Comparison of ENCODE assay signal across 8 cellular contexts in genomic region chr6:25053875-25054371, GRCh38.
DNase-seq lines count a peak whose midpoint lies in the region; ATAC-seq, FAIRE-seq and TF ChIP-seq lines count a peak whose summit lies in the region.

No MANE protein-coding gene starts in this region.

- H3K4me1 ChIP-seq in heart right ventricle: peaks cover 0 to 73% (median 4%) of the 10 kb centered on the region in 9 donors
- H3K4me1 ChIP-seq in right atrium auricular region: no peaks in the 10 kb centered on the region
- H3K4me1 ChIP-seq in PC-3 (ENCODE audit: insufficient read depth, low read length): peaks cover 24% of the 10 kb centered on the region
- no peaks in the 10 kb centered on the region for H3K4me1 ChIP-seq in small intestine (ENCODE audit: control insufficient read depth in 2 of 2, insufficient read depth in 1 of 2, low read depth in 1 of 2, low read length in 1 of 2)
- H3K4me1 ChIP-seq in gastrocnemius medialis: no peaks in the 10 kb centered on the region

- H3K36me3 ChIP-seq in heart right ventricle: no peaks in the 10 kb centered on the region
- H3K36me3 ChIP-seq in right atrium auricular region: no peaks in the 10 kb centered on the region
- no peaks in the 10 kb centered on the region for H3K36me3 ChIP-seq in PC-3 (ENCODE audit: low read depth, low read length)
- no peaks in the 10 kb centered on the region for H3K36me3 ChIP-seq in small intestine (ENCODE audit: control insufficient read depth in 2 of 2, insufficient read depth in 2 of 2, low read length in 2 of 2)
- no peaks in the 10 kb centered on the region for H3K36me3 ChIP-seq in gastrocnemius medialis

- POLR2A ChIA-PET in PC-3 (lab: Charles Lee; ENCODE audit: unreplicated experiment): no interaction called here

- no peaks in the 10 kb centered on the region for H3F3A ChIP-seq in PC-3 (ENCODE audit: low read length, unreplicated experiment)

- H3K9me2 ChIP-seq in PC-3 (replicated peaks; ENCODE audit: low read length): no peaks in the 10 kb centered on the region

- no peak for DNase-seq in heart right ventricle
- DNase-seq in right atrium auricular region (ENCODE audit: low spot score): no peak
- peak; percentile 33 for DNase-seq in PC-3
- DNase-seq in left cardiac atrium: no peak
- no peak for DNase-seq in small intestine
- no peak for DNase-seq in NCI-H2081 (lab: John Stamatoyannopoulos, UW)
- no peak for DNase-seq in gastrocnemius medialis

- in situ Hi-C loops in gastrocnemius medialis (cut with MboI; ENCODE audit: low sequenced_read_pairs in 4 of 4): loop anchor here in 1 of 4 donors (25.0 kb wide), 1 partner anchor 467 kb away; no protein-coding TSS in a partner anchor

- intact Hi-C loops in heart right ventricle (cut with DNase I): no loop called here
- intact Hi-C loops in PC-3 (cut with micrococcal nuclease): no loop called here
- intact Hi-C loops in left cardiac atrium (cut with DNase I): no loop called here
- intact Hi-C loops in gastrocnemius medialis (cut with DNase I; ENCODE audit: low total_unique reads): no loop called here

- H3K27ac ChIP-seq in heart right ventricle: peak overlapping the region in 3 of 10 donors; percentile 5 to 59 (median 22)
- H3K27ac ChIP-seq in right atrium auricular region: peak overlapping the region in 1 of 2 donors; percentile 6
- H3K27ac ChIP-seq in PC-3 (ENCODE audit: low read length): peak overlapping the region; percentile 39; the same call in 1 of the 2 replicates
- no peak overlapping the region for H3K27ac ChIP-seq in small intestine (ENCODE audit: low read depth in 1 of 2, low read length in 1 of 2)
- H3K27ac ChIP-seq in gastrocnemius medialis: no peak overlapping the region

- H4K20me1 ChIP-seq in PC-3 (ENCODE audit: low read length): no peaks in the 10 kb centered on the region

- CTCF ChIA-PET in PC-3 (lab: Charles Lee): no interaction called here

- no TSS peak for BruUV-seq in PC-3 (replicated peaks; lab: Mats Ljungman, UMichigan)

- no peak overlapping the region for H3K9ac ChIP-seq in PC-3 (ENCODE audit: low read length)

- H3K4me3 ChIP-seq in heart right ventricle (no peak overlapping the region), right atrium auricular region (no peak overlapping the region), PC-3 (ENCODE audit: low read length) (no peak overlapping the region), small intestine (ENCODE audit: low read depth in 1 of 2, low read length in 2 of 2) (no peak overlapping the region), gastrocnemius medialis (no peak overlapping the region)

- H3K27me3 ChIP-seq in heart right ventricle (no peaks in the 10 kb centered on the region), right atrium auricular region (no peaks in the 10 kb centered on the region), PC-3 (ENCODE audit: low read length) (no peaks in the 10 kb centered on the region), small intestine (ENCODE audit: control insufficient read depth in 2 of 2, insufficient read depth in 2 of 2, low read length in 2 of 2) (no peaks in the 10 kb centered on the region), gastrocnemius medialis (no peaks in the 10 kb centered on the region)

- TF ChIP-seq POLR2A in gastrocnemius medialis (IDR thresholded peaks at IDR 0.05): no peak

- peak overlapping the region; percentile 21; the same call in 1 of the 2 replicates for H2AFZ ChIP-seq in PC-3 (ENCODE audit: low read length)

- H3K4me2 ChIP-seq in PC-3 (ENCODE audit: low read length): 0 out of 2 replicates have a peak overlapping the region, but pooled peaks have one; percentile 21

- WGBS in heart right ventricle, 2 donors: 42 to 56% methylated on average over 2 of the region's 2 CpGs
- 60 to 63% (median 61%) methylated on average over 2 of the region's 2 CpGs for WGBS in small intestine, 3 donors

- ATAC-seq in heart right ventricle: peak; percentile 33 to 73 (median 49)
- ATAC-seq in HG02870 (IDR thresholded peaks at IDR 0.05; ENCODE audit: unreplicated experiment): peak; percentile 74
- no peak for ATAC-seq in PC-3
- peak; percentile 67 to 73 for ATAC-seq in left cardiac atrium
- ATAC-seq in gastrocnemius medialis: no peak

- no peak for FAIRE-seq in small intestine (lab: Jason Lieb, UNC)

- no peak for TF ChIP-seq CTCF in heart right ventricle (IDR thresholded peaks at IDR 0.05)
- TF ChIP-seq CTCF in right atrium auricular region (IDR thresholded peaks at IDR 0.05): no peak
- TF ChIP-seq CTCF in PC-3 (conservative IDR thresholded peaks at IDR 0.05; ENCODE audit: low read depth, low read length): no peak
- no peak for TF ChIP-seq CTCF in gastrocnemius medialis (IDR thresholded peaks at IDR 0.05 in 4 of 5, conservative IDR thresholded peaks at IDR 0.05 in 1 of 5)

- H3K9me3 ChIP-seq in heart right ventricle (peaks cover 0 to 2% (median 0%) of the 10 kb centered on the region in 11 donors), right atrium auricular region (no peaks in the 10 kb centered on the region), PC-3 (ENCODE audit: low read length) (no peaks in the 10 kb centered on the region), small intestine (ENCODE audit: control insufficient read depth, low read depth) (no peaks in the 10 kb centered on the region), gastrocnemius medialis (no peaks in the 10 kb centered on the region)

- no peaks in the 10 kb centered on the region for H3K79me2 ChIP-seq in PC-3 (ENCODE audit: low read length)

Comparison
In these comparisons a context has a peak if more than half of its experiments do, and no peak if none do; other contexts are left out.
1. ATAC-seq: peak in heart right ventricle (8 of 8), HG02870 (single experiment) and left cardiac atrium (2 of 2); none in PC-3 (single experiment) and gastrocnemius medialis (0 of 2).